ENCODE assay signal across 12 cellular contexts in genomic region chr5:173325091-173325698, GRCh38. TPM values are rescaled to one million over a fixed set of nuclear protein-coding genes. Genes with fewer than 3 reads are reported as not detected.
DNase-seq lines count a peak whose midpoint lies in the region; ATAC-seq and TF ChIP-seq lines count a peak whose summit lies in the region.
"Had no signal": no experiment of that assay in that cellular context is flagged by ENCODE, and none has a peak within 500 bp of the region (broad histone marks: within the 10 kb centered on the region; RNA-seq: fewer than 3 reads in every experiment).

No MANE protein-coding gene starts in this region.

- peaks cover 49% of the 10 kb centered on the region for H3K27me3 Mint-ChIP-seq in activated CD4-positive, alpha-beta T cell treated with anti-CD3 and anti-CD28 coated beads for 36 hours

- H3K9me3 Mint-ChIP-seq in activated CD4-positive, alpha-beta T cell treated with anti-CD3 and anti-CD28 coated beads for 36 hours (ENCODE audit: low read depth), result no peaks in the 10 kb centered on the region
- H3K9me3 Mint-ChIP-seq: naive B cell had no signal

- H3K36me3 ChIP-seq in HUES64 (ENCODE audit: insufficient read depth, low read length), result peaks cover 59% of the 10 kb centered on the region
- H3K36me3 ChIP-seq in breast epithelium, result no peaks in the 10 kb centered on the region
- no peaks in the 10 kb centered on the region for H3K36me3 ChIP-seq in parathyroid adenoma (ENCODE audit: control insufficient read depth, insufficient read depth, low read length)
- H3K36me3 ChIP-seq: thoracic aorta had no signal

- peaks cover 32% of the 10 kb centered on the region for H3K27me3 ChIP-seq in HUES64 (ENCODE audit: insufficient read depth, low read length)
- peaks cover 2 to 37% of the 10 kb centered on the region in 2 donors for H3K27me3 ChIP-seq in breast epithelium
- H3K27me3 ChIP-seq in parathyroid adenoma (ENCODE audit: control insufficient read depth, insufficient read depth, low read length), result no peaks in the 10 kb centered on the region

- TF ChIP-seq POLR2A in breast epithelium (IDR thresholded peaks at IDR 0.05), result no peak

- POLR2A ChIA-PET in activated CD4-positive, alpha-beta T cell treated with anti-CD3 and anti-CD28 coated beads for 36 hours (lab: Charles Lee), result no interaction called here

- CTCF ChIA-PET in activated CD4-positive, alpha-beta T cell treated with anti-CD3 and anti-CD28 coated beads for 36 hours (lab: Charles Lee), result no interaction called here

- H3K36me3 Mint-ChIP-seq in activated CD4-positive, alpha-beta T cell treated with anti-CD3 and anti-CD28 coated beads for 36 hours (ENCODE audit: low read depth), result peaks cover 83% of the 10 kb centered on the region

- DNase-seq in activated CD4-positive, alpha-beta T cell treated with anti-CD3 and anti-CD28 coated beads for 36 hours, result no peak
- DNase-seq in activated CD4-positive, alpha-beta T cell treated with anti-CD3 and anti-CD28 coated beads for 48 hours, result no peak
- DNase-seq in breast epithelium (ENCODE audit: low spot score in 2 of 2) (no peak), NCI-H345 (lab: John Stamatoyannopoulos, UW) (no peak), superior temporal gyrus (ENCODE audit: extremely low spot score) (no peak)
- DNase-seq: activated gamma-delta T cell treated with Interleukin-2 at 50 U/mL for 16 hours; naive B cell; stimulated activated CD4-positive, alpha-beta T cell treated with anti-CD3 and anti-CD28 coated beads, Interleukin-2, amount 100 ng/mL, for 48 hours had no signal

- peak overlapping the region; percentile 98 for H3K4me3 Mint-ChIP-seq in activated CD4-positive, alpha-beta T cell treated with anti-CD3 and anti-CD28 coated beads for 36 hours

- no peak overlapping the region for H3K4me2 ChIP-seq in parathyroid adenoma (ENCODE audit: low read length)

- TF ChIP-seq CTCF in breast epithelium (IDR thresholded peaks at IDR 0.05), result no peak
- TF ChIP-seq CTCF in parathyroid adenoma (IDR thresholded peaks at IDR 0.05), result no peak

- H3K4me1 ChIP-seq in HUES64 (ENCODE audit: insufficient read depth, low read length) (peaks cover 4% of the 10 kb centered on the region), breast epithelium (peaks cover 0 to 4% of the 10 kb centered on the region in 2 donors), parathyroid adenoma (no peaks in the 10 kb centered on the region)

- H3K9ac ChIP-seq in HUES64 (ENCODE audit: low read depth, low read length) (no peak overlapping the region), parathyroid adenoma (no peak overlapping the region)

- H3K4me1 Mint-ChIP-seq in activated CD4-positive, alpha-beta T cell treated with anti-CD3 and anti-CD28 coated beads for 36 hours, result peaks cover 37% of the 10 kb centered on the region

- H3K27ac Mint-ChIP-seq in activated CD4-positive, alpha-beta T cell treated with anti-CD3 and anti-CD28 coated beads for 36 hours, result no peak overlapping the region

- WGBS in HUES64, result 97% methylated on average over 13 of the region's 13 CpGs

- ATAC-seq in activated CD4-positive, alpha-beta T cell treated with anti-CD3 and anti-CD28 coated beads for 36 hours, result no peak
- no peak for ATAC-seq in GM21529 (IDR thresholded peaks at IDR 0.05; ENCODE audit: unreplicated experiment)

- H3K79me2 ChIP-seq in parathyroid adenoma, result no peaks in the 10 kb centered on the region

- no peaks in the 10 kb centered on the region for H3K9me3 ChIP-seq in HUES64 (ENCODE audit: insufficient read depth, low read depth, low read length)
- no peaks in the 10 kb centered on the region for H3K9me3 ChIP-seq in breast epithelium
- H3K9me3 ChIP-seq in parathyroid adenoma (ENCODE audit: control insufficient read depth, low read length), result no peaks in the 10 kb centered on the region
- H3K9me3 ChIP-seq: thoracic aorta had no signal

- H3K27ac ChIP-seq in HUES64 (ENCODE audit: low read depth, low read length), result no peak overlapping the region
- peak overlapping the region; percentile 8 to 69 for H3K27ac ChIP-seq in breast epithelium
- peak overlapping the region; percentile 78 for H3K27ac ChIP-seq in parathyroid adenoma

- H2AFZ ChIP-seq in parathyroid adenoma, result no peak overlapping the region

- intact Hi-C loops in activated CD4-positive, alpha-beta T cell treated with anti-CD3 and anti-CD28 coated beads for 36 hours (cut with DNase I, micrococcal nuclease), result loop anchor here (5.0 kb wide), 2 partner anchors 83 to 1318 kb away; partner anchors contain the start of gene FBXW11 (in 1 of the 2)
- intact Hi-C loops in breast epithelium (cut with DNase I; ENCODE audit: low total_unique reads), result loop anchor here (5.0 kb wide), 1 partner anchor 167 kb away; no protein-coding TSS in a partner anchor

- H3K4me3 ChIP-seq in HUES64 (ENCODE audit: low read length), result peak overlapping the region; percentile 83; the same call in 1 of the 2 replicates
- H3K4me3 ChIP-seq in breast epithelium, result peak overlapping the region in 2 of 3 donors; percentile 63 to 78
- H3K4me3 ChIP-seq in parathyroid adenoma (ENCODE audit: low read depth, low read length), result no peak overlapping the region

RNA-seq across cellular contexts. Expression of gene STC2, which starts 3.0 kb away (rescaled TPM):
- 10 to 100 TPM; 31.5 to 49.6 TPM for total RNA-seq in activated CD4-positive, alpha-beta T cell treated with anti-CD3 and anti-CD28 coated beads for 36 hours
- 13.6 TPM for polyA plus RNA-seq in HUES64 (2013, experiment 1 of 2)
- 14.5 TPM for polyA plus RNA-seq in HUES64 (2013, experiment 2 of 2)
- 100 to 1,000 TPM in 2 of 3 donors, 10 to 100 TPM in 1; 12.8 to 502 (median 347) TPM for total RNA-seq in breast epithelium
